Comparison of ENCODE assay signal across 13 cellular contexts in genomic region chr9:134322781-134323241, GRCh38. TPM values are rescaled to one million over a fixed set of nuclear protein-coding genes. Genes with fewer than 3 reads are reported as not detected.
DNase-seq lines count a peak whose midpoint lies in the region; ATAC-seq and TF ChIP-seq lines count a peak whose summit lies in the region.
"Had no signal": no experiment of that assay in that cellular context is flagged by ENCODE, and none has a peak within 500 bp of the region (broad histone marks: within the 10 kb centered on the region; RNA-seq: fewer than 3 reads in every experiment).

No MANE protein-coding gene starts in this region.

- H3K23ac ChIP-seq in trophoblast cell (ENCODE audit: low read length), result no peak overlapping the region

- H3K18ac ChIP-seq in trophoblast cell (ENCODE audit: low read length), result no peak overlapping the region

- no peaks in the 10 kb centered on the region for H3K9me3 ChIP-seq in breast epithelium
- peaks cover 2% of the 10 kb centered on the region for H3K9me3 ChIP-seq in trophoblast cell (ENCODE audit: insufficient read depth, low read depth, low read length)
- no peaks in the 10 kb centered on the region for H3K9me3 ChIP-seq in aorta (ENCODE audit: control insufficient read depth, low read length)

- H3K27ac Mint-ChIP-seq in MCF 10A (ENCODE audit: low read depth, unreplicated experiment), result no peak overlapping the region

- H3K36me3 ChIP-seq in breast epithelium (no peaks in the 10 kb centered on the region), trophoblast cell (ENCODE audit: control insufficient read depth in 1 of 2, insufficient read depth in 2 of 2, low read length in 2 of 2) (no peaks in the 10 kb centered on the region), aorta (ENCODE audit: control insufficient read depth in 1 of 2, insufficient read depth in 2 of 2, low read length in 1 of 2) (no peaks in the 10 kb centered on the region)

- H3K14ac ChIP-seq in trophoblast cell (ENCODE audit: low read length), result peak overlapping the region; percentile 13

- no peak overlapping the region for H2BK120ac ChIP-seq in trophoblast cell (ENCODE audit: insufficient read depth, low read length, poor library complexity)

- peak overlapping the region; percentile 40 for H4K91ac ChIP-seq in trophoblast cell (ENCODE audit: low read depth, low read length)

- H3K27ac ChIP-seq in breast epithelium (peak overlapping the region; percentile 48 to 96), trophoblast cell (ENCODE audit: low read depth, low read length) (no peak overlapping the region), aorta (ENCODE audit: low read depth in 1 of 2, low read length in 2 of 2) (peak overlapping the region in 1 of 2 donors; percentile 15)
- H3K27ac ChIP-seq: parathyroid adenoma had no signal

- H3K4me2 ChIP-seq in trophoblast cell (ENCODE audit: low read length), result no peak overlapping the region

- peaks cover 14% of the 10 kb centered on the region for H3K79me2 ChIP-seq in trophoblast cell (ENCODE audit: control insufficient read depth, insufficient read depth, low read length, poor library complexity)

- ATAC-seq in left cardiac atrium (no peak), aorta (ENCODE audit: low FRiP score) (no peak)

- TF ChIP-seq CTCF in breast epithelium (IDR thresholded peaks at IDR 0.05) (no peak), MCF 10A (IDR thresholded peaks at IDR 0.05; ENCODE audit: unreplicated experiment) (no peak)

- H3K79me1 ChIP-seq in trophoblast cell (ENCODE audit: low read length), result peaks cover 20% of the 10 kb centered on the region

- CTCF ChIA-PET in MCF 10A (lab: Yijun Ruan, JAX), result interaction anchor here (0.5 to 0.6 kb wide), 3 partner anchors 110 to 152 kb away, joined by 3 read pairs; no protein-coding TSS in a partner anchor

- peak overlapping the region; percentile 82 for H2AK5ac ChIP-seq in trophoblast cell (ENCODE audit: low read length)

- no peak overlapping the region for H4K12ac ChIP-seq in trophoblast cell (ENCODE audit: low read depth, low read length)

- peak overlapping the region; percentile 12 for H4K8ac ChIP-seq in trophoblast cell (ENCODE audit: low read depth, low read length)

- H3K4me3 Mint-ChIP-seq in MCF 10A (ENCODE audit: unreplicated experiment), result no peak overlapping the region

- H2BK5ac ChIP-seq in trophoblast cell (ENCODE audit: low read depth, low read length, poor library complexity), result no peak overlapping the region

- peaks cover 17% of the 10 kb centered on the region for H3K4me1 Mint-ChIP-seq in MCF 10A (ENCODE audit: insufficient read depth, unreplicated experiment)

- H3K4me3 ChIP-seq in breast epithelium, result no peak overlapping the region
- no peak overlapping the region for H3K4me3 ChIP-seq in trophoblast cell (ENCODE audit: low read depth, low read length)
- no peak overlapping the region for H3K4me3 ChIP-seq in aorta (ENCODE audit: low read length in 2 of 2)
- H3K4me3 ChIP-seq: SK-N-MC had no signal

- intact Hi-C loops in breast epithelium (cut with DNase I; ENCODE audit: low total_unique reads) (loop anchor here (10.0 kb wide), 1 partner anchor 112 kb away; no protein-coding TSS in a partner anchor), MCF 10A (cut with micrococcal nuclease) (no loop called here), left cardiac atrium (cut with DNase I) (loop anchor here (5.0 to 10.0 kb wide), 2 partner anchors 118 to 136 kb away; no protein-coding TSS in a partner anchor), aorta (cut with DNase I) (loop anchor here (5.0 to 10.0 kb wide), 3 partner anchors 112 to 324 kb away; partner anchors contain the start of gene BRD3 (in 1 of the 2))

- WGBS in trophoblast cell (ENCODE audit: extremely low coverage, insufficient coverage, insufficient read length), result no CpG with 5 or more reads among the region's 7 CpGs
- 79 to 84% methylated on average over 7 of the region's 7 CpGs for WGBS in aorta, 2 donors

- H3K27me3 ChIP-seq in breast epithelium, result no peaks in the 10 kb centered on the region
- H3K27me3 ChIP-seq in trophoblast cell (ENCODE audit: insufficient read depth, low read length), result no peaks in the 10 kb centered on the region
- H3K27me3 ChIP-seq in aorta (ENCODE audit: control insufficient read depth in 1 of 2, insufficient read depth in 2 of 2, low read length in 1 of 2), result no peaks in the 10 kb centered on the region

- H3K9me3 Mint-ChIP-seq in MCF 10A (ENCODE audit: unreplicated experiment), result no peaks in the 10 kb centered on the region

- no peaks in the 10 kb centered on the region for H3K27me3 Mint-ChIP-seq in MCF 10A (ENCODE audit: insufficient read depth, unreplicated experiment)

- H2BK12ac ChIP-seq in trophoblast cell (ENCODE audit: low read length), result peak overlapping the region; percentile 58

- peaks cover 9% of the 10 kb centered on the region for H3K36me3 Mint-ChIP-seq in MCF 10A (ENCODE audit: insufficient read depth, unreplicated experiment)

- DNase-seq in breast epithelium (ENCODE audit: low spot score in 2 of 2), result no peak
- no peak for DNase-seq in MCF 10A (ENCODE audit: unreplicated experiment)
- peak; percentile 8 for DNase-seq in left cardiac atrium
- DNase-seq in trophoblast cell, result no peak
- DNase-seq in aorta, result peak; percentile 38 to 54
- no peak for DNase-seq in stimulated activated CD4-positive, alpha-beta T cell treated with anti-CD3 and anti-CD28 coated beads, Interleukin-2, amount 100 ng/mL, for 48 hours
- DNase-seq in iPS-NIHi11 (ENCODE audit: low spot score), result no peak
- no peak for DNase-seq in OCI-M1 (lab: John Stamatoyannopoulos, UW)
- DNase-seq: COR-L47, NCI-H187, NCI-H446 had no signal

- H2AFZ ChIP-seq in trophoblast cell (ENCODE audit: insufficient read depth, low read length, poor library complexity), result no peak overlapping the region
- H2AFZ ChIP-seq: parathyroid adenoma had no signal

- peaks cover 4 to 7% of the 10 kb centered on the region in 2 donors for H3K4me1 ChIP-seq in breast epithelium
- H3K4me1 ChIP-seq in trophoblast cell (ENCODE audit: control insufficient read depth in 1 of 2, insufficient read depth in 2 of 2, low read length in 2 of 2), result peaks cover 24 to 48% of the 10 kb centered on the region in 2 experiments
- no peaks in the 10 kb centered on the region for H3K4me1 ChIP-seq in aorta (ENCODE audit: control insufficient read depth in 1 of 2, insufficient read depth in 2 of 2, low read length in 2 of 2)
- H3K4me1 ChIP-seq: parathyroid adenoma had no signal

- POLR2A ChIA-PET in MCF 10A (lab: Yijun Ruan, JAX), result interaction anchor here (0.6 to 3.3 kb wide), 9 partner anchors 34 to 158 kb away, joined by 3 to 56 read pairs (median 10); partner anchors contain the start of gene RNU6ATAC

- H3K9ac ChIP-seq in trophoblast cell (ENCODE audit: low read length), result peak overlapping the region; percentile 18
- H3K9ac ChIP-seq: parathyroid adenoma had no signal

- TF ChIP-seq POLR2A in breast epithelium (IDR thresholded peaks at IDR 0.05), result no peak

- no TSS peak for BruUV-seq in MCF 10A (replicated peaks; lab: Mats Ljungman, UMichigan)

- no peak overlapping the region for H3K4ac ChIP-seq in trophoblast cell (ENCODE audit: low read depth, low read length)

RNA-seq across cellular contexts. Expression of gene RXRA, which starts 3.4 kb away (rescaled TPM):
- total RNA-seq in breast epithelium (10 to 100 TPM; 31.0 to 63.0 (median 31.5) TPM), MCF 10A (2022) (57.7 and 65.5 TPM in 2 replicates), left cardiac atrium (10 to 100 TPM; 41.6 to 67.7 TPM), aorta (10 to 100 TPM; 47.5 to 67.8 TPM)
- polyA plus RNA-seq in trophoblast cell (2013), result 31.7 and 33.2 TPM in 2 replicates
- polyA plus RNA-seq in aorta, result 10 to 100 TPM; 17.7 to 18.0 TPM

Comparison
In these comparisons a context has a peak if more than half of its experiments do, and no peak if none do; other contexts are left out.
1. DNase-seq: peak in left cardiac atrium (single experiment) and aorta (2 of 2); none in breast epithelium (0 of 2), MCF 10A (single experiment), trophoblast cell (0 of 2), stimulated activated CD4-positive, alpha-beta T cell treated with anti-CD3 and anti-CD28 coated beads, Interleukin-2, amount 100 ng/mL, for 48 hours (0 of 2), iPS-NIHi11 (single experiment) and OCI-M1 (single experiment).